ENCODE assay signal across 8 cellular contexts in the genomic region with DNA sequence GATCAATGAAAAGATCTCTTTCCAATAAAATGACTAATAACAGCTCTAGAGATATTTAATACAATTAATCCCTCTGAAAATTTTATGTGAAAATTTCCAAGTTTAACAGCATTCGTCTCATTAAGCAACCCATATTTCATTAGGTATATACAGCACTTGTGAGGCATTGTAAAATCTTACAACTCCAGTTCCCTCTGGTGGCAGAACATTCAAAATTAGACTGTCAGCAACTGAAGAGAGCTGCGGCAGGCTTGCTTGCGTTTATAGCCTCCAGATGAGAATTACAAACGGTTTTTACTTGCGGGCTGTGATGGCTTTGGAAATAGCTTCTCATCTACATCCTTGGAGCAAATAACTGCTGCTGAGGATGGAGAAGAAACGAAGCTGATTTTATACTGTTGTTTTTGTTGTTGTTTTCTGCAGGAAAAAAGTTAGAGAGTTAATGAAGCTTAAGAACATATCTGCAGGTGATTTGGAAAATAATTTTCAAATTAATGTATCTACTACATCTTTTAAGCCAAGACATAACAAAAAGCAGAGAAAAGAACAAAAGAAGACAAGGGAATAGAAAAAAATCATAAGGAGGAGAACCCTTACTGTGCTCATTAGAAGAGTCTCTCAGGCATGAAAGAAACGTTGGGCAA.
DNase-seq lines count a peak whose midpoint lies in the region; ATAC-seq and TF ChIP-seq lines count a peak whose summit lies in the region.

No MANE protein-coding gene starts in this region.

- H3K4me3 ChIP-seq in Peyer's patch = no peak overlapping the region

- peak overlapping the region; percentile 34 for H3K4me3 Mint-ChIP-seq in type B pancreatic cell
- no peak overlapping the region for H3K4me3 Mint-ChIP-seq in immature natural killer cell

- H3K36me3 ChIP-seq in Peyer's patch = no peaks in the 10 kb centered on the region

- H3K27me3 Mint-ChIP-seq in type B pancreatic cell (peaks cover 10% of the 10 kb centered on the region), immature natural killer cell (ENCODE audit: low read depth in 3 of 3) (peaks cover 0 to 4% (median 0%) of the 10 kb centered on the region in 3 donors)

- H3K27ac Mint-ChIP-seq in type B pancreatic cell = no peak overlapping the region
- no peak overlapping the region for H3K27ac Mint-ChIP-seq in immature natural killer cell

- no peaks in the 10 kb centered on the region for H3K36me3 Mint-ChIP-seq in type B pancreatic cell
- H3K36me3 Mint-ChIP-seq in immature natural killer cell = no peaks in the 10 kb centered on the region

- DNase-seq in NOMO-1 (lab: John Stamatoyannopoulos, UW; ENCODE audit: unreplicated experiment in 2 of 2) (peak; percentile 11 to 27), NOMO-1 treated with dmso at 0.1 percent for 144 hours (lab: John Stamatoyannopoulos, UW; ENCODE audit: unreplicated experiment) (no peak), iPS-NIHi11 (ENCODE audit: low spot score) (peak; percentile 16), type B pancreatic cell (ENCODE audit: extremely low spot score, unreplicated experiment) (no peak), Peyer's patch (no peak), immature natural killer cell (no peak)

- H3K9me3 ChIP-seq in Peyer's patch = no peaks in the 10 kb centered on the region

- ATAC-seq in HG03039 (IDR thresholded peaks at IDR 0.05; ENCODE audit: unreplicated experiment) = no peak

- no peaks in the 10 kb centered on the region for H3K27me3 ChIP-seq in Peyer's patch

- TF ChIP-seq CTCF in VCaP (conservative IDR thresholded peaks at IDR 0.05) (peak; percentile 72), type B pancreatic cell (conservative IDR thresholded peaks at IDR 0.05) (peak; percentile 66), Peyer's patch (IDR thresholded peaks at IDR 0.05) (peak in 2 of 6 experiments; percentile 10 to 19)

- H3K9me3 Mint-ChIP-seq in type B pancreatic cell (no peaks in the 10 kb centered on the region), immature natural killer cell (peaks cover 1 to 47% (median 11%) of the 10 kb centered on the region in 6 donors)

- no peak for TF ChIP-seq POLR2A in Peyer's patch (IDR thresholded peaks at IDR 0.05)

- H3K4me1 Mint-ChIP-seq in type B pancreatic cell (ENCODE audit: unreplicated experiment) = peaks cover 14% of the 10 kb centered on the region
- no peaks in the 10 kb centered on the region for H3K4me1 Mint-ChIP-seq in immature natural killer cell

- H3K4me1 ChIP-seq in Peyer's patch = no peaks in the 10 kb centered on the region

- H3K27ac ChIP-seq in VCaP (no peak overlapping the region), Peyer's patch (no peak overlapping the region)

Comparison
In these comparisons a context has a peak if more than half of its experiments do, and no peak if none do; other contexts are left out.
1. DNase-seq: peak in NOMO-1 (2 of 2) and iPS-NIHi11 (single experiment); none in NOMO-1 treated with dmso at 0.1 percent for 144 hours (single experiment), type B pancreatic cell (single experiment), Peyer's patch (0 of 3) and immature natural killer cell (0 of 3).